ENCODE assay signal across 32 cellular contexts in genomic region chr16:54589326-54589725, GRCh38.
"Had no signal": no experiment of that assay in that cellular context is flagged by ENCODE, and none has a peak within 500 bp of the region (broad histone marks: within the 10 kb centered on the region; RNA-seq: fewer than 3 reads in every experiment).

No MANE protein-coding gene starts in this region.

- H3K4me3 ChIP-seq: adrenal gland, ascending aorta, coronary artery, dorsolateral prefrontal cortex, gastrocnemius medialis, heart left ventricle had no signal

- H3K36me3 Mint-ChIP-seq: activated CD4-positive, alpha-beta memory T cell treated with anti-CD3 and anti-CD28 coated beads for 36 hours; activated CD8-positive, alpha-beta memory T cell treated with anti-CD3 and anti-CD28 coated beads, Interleukin-2, amount 10 ng/mL, durations not matched to agents 7 days and 5 days; activated naive CD4-positive, alpha-beta T cell treated with anti-CD3 and anti-CD28 coated beads, Interleukin-2, amount 50 U/mL, for 24 hours; activated naive CD8-positive, alpha-beta T cell treated with anti-CD3 and anti-CD28 coated beads for 36 hours had no signal

- H3K4me3 Mint-ChIP-seq: activated CD4-positive, alpha-beta memory T cell treated with anti-CD3 and anti-CD28 coated beads for 36 hours; activated CD4-positive, alpha-beta T cell treated with anti-CD3 and anti-CD28 coated beads for 36 hours; activated CD4-positive, alpha-beta T cell treated with anti-CD3 and anti-CD28 coated beads, Interleukin-2, amount 10 ng/mL, durations not matched to agents 24 days and 14 days; activated CD8-positive, alpha-beta memory T cell treated with anti-CD3 and anti-CD28 coated beads, Interleukin-2, amount 10 ng/mL, durations not matched to agents 7 days and 5 days; activated CD8-positive, alpha-beta T cell treated with anti-CD3 and anti-CD28 coated beads, Interleukin-2, amount 10 ng/mL, durations not matched to agents 7 days and 5 days; activated naive CD4-positive, alpha-beta T cell treated with anti-CD3 and anti-CD28 coated beads for 36 hours; activated naive CD4-positive, alpha-beta T cell treated with anti-CD3 and anti-CD28 coated beads, Interleukin-2, amount 50 U/mL, for 24 hours; activated naive CD8-positive, alpha-beta T cell treated with anti-CD3 and anti-CD28 coated beads for 36 hours; activated naive CD8-positive, alpha-beta T cell treated with anti-CD3 and anti-CD28 coated beads, Interleukin-2, amount 50 U/mL, for 24 hours; activated T-helper 1 cell treated with anti-CD3 and anti-CD28 coated beads, Interleukin-12 subunit alpha, Interleukin-12 subunit beta, Interleukin-2, Interleukin-4 antibody, amounts not matched to agents 30 ng/mL and 10 ng/mL and 1 ng/mL, durations not matched to agents 14 hours and 24 hours and 36 hours; central memory CD8-positive, alpha-beta T cell; dendritic cell treated with granulocyte-macrophage colony-stimulating factor and Interleukin-4, amounts not matched to agents 40 ng/mL and 50 ng/mL, for 4 days had no signal

- ATAC-seq: activated CD4-positive, alpha-beta T cell treated with anti-CD3 and anti-CD28 coated beads for 36 hours; activated CD8-positive, alpha-beta memory T cell treated with anti-CD3 and anti-CD28 coated beads, Interleukin-2, amount 10 ng/mL, durations not matched to agents 7 days and 5 days; activated CD8-positive, alpha-beta T cell treated with anti-CD3 and anti-CD28 coated beads, Interleukin-2, amount 10 ng/mL, durations not matched to agents 7 days and 5 days; activated naive CD8-positive, alpha-beta T cell treated with anti-CD3 and anti-CD28 coated beads, Interleukin-2, amount 50 U/mL, for 24 hours; foreskin keratinocyte; gastrocnemius medialis; heart left ventricle had no signal

- H3K27me3 ChIP-seq: adrenal gland, ascending aorta, brain microvascular endothelial cell, gastrocnemius medialis had no signal

- H3K9me3 Mint-ChIP-seq: activated CD4-positive, alpha-beta memory T cell treated with anti-CD3 and anti-CD28 coated beads for 36 hours; activated naive CD4-positive, alpha-beta T cell treated with anti-CD3 and anti-CD28 coated beads, Interleukin-2, amount 50 U/mL, for 24 hours; activated naive CD8-positive, alpha-beta T cell treated with anti-CD3 and anti-CD28 coated beads for 36 hours; activated naive CD8-positive, alpha-beta T cell treated with anti-CD3 and anti-CD28 coated beads, Interleukin-2, amount 50 U/mL, for 24 hours; activated T-helper 2 cell treated with anti-CD3 and anti-CD28 coated beads, Interferon-gamma antibody, Interleukin-2, Interleukin-4, amounts not matched to agents 10 μg/mL and 5 μg/mL and 100 μg/mL, durations not matched to agents 14 hours and 24 hours and 36 hours; dendritic cell treated with granulocyte-macrophage colony-stimulating factor and Interleukin-4, amounts not matched to agents 40 ng/mL and 50 ng/mL, for 4 days had no signal

- H3K27ac ChIP-seq: adrenal gland, ascending aorta, brain microvascular endothelial cell, coronary artery, dorsolateral prefrontal cortex, epithelial cell of prostate, foreskin keratinocyte, gastrocnemius medialis, heart left ventricle had no signal

- H3K4me1 ChIP-seq: adrenal gland, ascending aorta, foreskin keratinocyte, gastrocnemius medialis had no signal

- H3K9me3 ChIP-seq: adrenal gland, ascending aorta, gastrocnemius medialis, heart left ventricle had no signal

- DNase-seq: activated CD4-positive, alpha-beta memory T cell treated with anti-CD3 and anti-CD28 coated beads for 36 hours; activated CD4-positive, alpha-beta T cell treated with anti-CD3 and anti-CD28 coated beads for 36 hours; activated CD4-positive, alpha-beta T cell treated with anti-CD3 and anti-CD28 coated beads, Interleukin-2, amount 10 ng/mL, durations not matched to agents 24 days and 14 days; activated CD4-positive, CD25-positive, alpha-beta regulatory T cell; activated CD4-positive, CD25-positive, alpha-beta regulatory T cell treated with anti-CD3 and anti-CD28 coated beads, Interleukin-2, amount 50 U/mL, for 72 hours; activated CD8-positive, alpha-beta memory T cell treated with anti-CD3 and anti-CD28 coated beads, Interleukin-2, amount 10 ng/mL, durations not matched to agents 7 days and 5 days; activated CD8-positive, alpha-beta memory T cell treated with anti-CD3 and anti-CD28 coated beads, Interleukin-2, amount 50 U/mL, for 4 hours; activated CD8-positive, alpha-beta T cell treated with anti-CD3 and anti-CD28 coated beads, Interleukin-2, amount 10 ng/mL, durations not matched to agents 7 days and 5 days; activated effector memory CD4-positive, alpha-beta T cell treated with anti-CD3 and anti-CD28 coated beads, Interleukin-2, amount 50 U/mL, for 16 hours; activated naive CD4-positive, alpha-beta T cell treated with anti-CD3 and anti-CD28 coated beads for 36 hours; activated naive CD8-positive, alpha-beta T cell treated with anti-CD3 and anti-CD28 coated beads for 36 hours; activated naive CD8-positive, alpha-beta T cell treated with anti-CD3 and anti-CD28 coated beads, Interleukin-2, amount 50 U/mL, for 24 hours; activated T-cell treated with anti-CD3 and anti-CD28 coated beads, Interleukin-2, amount 50 U/mL, for 1 hour; activated T-cell treated with anti-CD3 and anti-CD28 coated beads, Interleukin-2, amount 50 U/mL, for 48 hours; adrenal gland; amygdala; brain microvascular endothelial cell; dorsolateral prefrontal cortex; effector memory CD4-positive, alpha-beta T cell; foreskin keratinocyte; gastrocnemius medialis; glutamatergic neuron; heart left ventricle; T-helper 2 cell had no signal

- H3K36me3 ChIP-seq: adrenal gland, ascending aorta, brain microvascular endothelial cell, gastrocnemius medialis, heart left ventricle had no signal

- H3K4me1 Mint-ChIP-seq: activated CD4-positive, alpha-beta T cell treated with anti-CD3 and anti-CD28 coated beads for 36 hours; activated CD4-positive, alpha-beta T cell treated with anti-CD3 and anti-CD28 coated beads, Interleukin-2, amount 10 ng/mL, durations not matched to agents 24 days and 14 days; activated CD8-positive, alpha-beta memory T cell treated with anti-CD3 and anti-CD28 coated beads, Interleukin-2, amount 10 ng/mL, durations not matched to agents 7 days and 5 days; activated naive CD4-positive, alpha-beta T cell treated with anti-CD3 and anti-CD28 coated beads, Interleukin-2, amount 50 U/mL, for 24 hours; activated naive CD8-positive, alpha-beta T cell treated with anti-CD3 and anti-CD28 coated beads for 36 hours; activated naive CD8-positive, alpha-beta T cell treated with anti-CD3 and anti-CD28 coated beads, Interleukin-2, amount 50 U/mL, for 24 hours; central memory CD8-positive, alpha-beta T cell had no signal

- H3K27ac Mint-ChIP-seq: activated CD4-positive, alpha-beta memory T cell treated with anti-CD3 and anti-CD28 coated beads for 36 hours; activated CD4-positive, alpha-beta T cell treated with anti-CD3 and anti-CD28 coated beads for 36 hours; activated CD4-positive, alpha-beta T cell treated with anti-CD3 and anti-CD28 coated beads, Interleukin-2, amount 10 ng/mL, durations not matched to agents 24 days and 14 days; activated CD8-positive, alpha-beta memory T cell treated with anti-CD3 and anti-CD28 coated beads, Interleukin-2, amount 10 ng/mL, durations not matched to agents 7 days and 5 days; activated CD8-positive, alpha-beta T cell treated with anti-CD3 and anti-CD28 coated beads, Interleukin-2, amount 10 ng/mL, durations not matched to agents 7 days and 5 days; activated naive CD4-positive, alpha-beta T cell treated with anti-CD3 and anti-CD28 coated beads for 36 hours; activated naive CD4-positive, alpha-beta T cell treated with anti-CD3 and anti-CD28 coated beads, Interleukin-2, amount 50 U/mL, for 24 hours; activated naive CD8-positive, alpha-beta T cell treated with anti-CD3 and anti-CD28 coated beads for 36 hours; activated naive CD8-positive, alpha-beta T cell treated with anti-CD3 and anti-CD28 coated beads, Interleukin-2, amount 50 U/mL, for 24 hours; activated T-helper 1 cell treated with anti-CD3 and anti-CD28 coated beads, Interleukin-12 subunit alpha, Interleukin-12 subunit beta, Interleukin-2, Interleukin-4 antibody, amounts not matched to agents 30 ng/mL and 10 ng/mL and 1 ng/mL, durations not matched to agents 14 hours and 24 hours and 36 hours; activated T-helper 2 cell treated with anti-CD3 and anti-CD28 coated beads, Interferon-gamma antibody, Interleukin-2, Interleukin-4, amounts not matched to agents 10 μg/mL and 5 μg/mL and 100 μg/mL, durations not matched to agents 14 hours and 24 hours and 36 hours; dendritic cell treated with granulocyte-macrophage colony-stimulating factor and Interleukin-4, amounts not matched to agents 40 ng/mL and 50 ng/mL, for 4 days had no signal
